9 cellular contexts compared by ENCODE assay signal in the genomic region with DNA sequence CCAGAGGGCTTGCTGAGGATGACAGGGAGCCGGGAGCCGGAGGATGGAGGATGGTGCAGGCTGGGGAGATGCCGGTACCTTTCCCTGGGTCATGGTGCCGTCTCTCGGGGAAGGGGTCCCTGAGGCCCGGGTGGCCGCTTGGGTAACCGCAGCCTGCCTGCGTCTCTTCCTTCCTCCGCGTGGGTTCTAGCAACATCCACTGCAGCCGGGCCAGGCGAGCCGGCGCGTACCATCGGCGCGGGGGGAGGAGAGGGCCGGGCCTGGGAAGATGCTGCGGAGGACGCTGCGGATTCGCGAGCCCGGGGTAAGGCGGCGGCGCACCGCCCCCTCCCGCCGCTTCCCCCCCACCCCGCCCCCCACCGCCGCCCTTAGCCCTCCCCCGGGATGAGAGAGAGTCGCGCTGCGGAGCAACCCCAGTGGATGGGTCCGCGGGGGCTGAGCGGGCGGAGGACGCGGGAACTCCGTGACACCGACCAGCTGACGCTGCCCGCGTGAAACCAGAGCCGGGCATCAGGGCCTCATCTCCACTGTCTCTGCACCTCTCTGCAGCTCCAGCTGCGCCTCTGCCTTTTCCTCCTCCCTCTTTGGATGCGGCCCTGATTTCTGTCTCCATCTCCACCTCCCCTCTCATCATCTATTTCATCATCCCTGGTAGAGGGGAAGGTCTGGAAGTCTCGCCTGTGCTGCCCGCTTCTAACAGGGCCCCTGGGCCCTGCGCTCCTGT. TPM values are rescaled to one million over a fixed set of nuclear protein-coding genes. Genes with fewer than 3 reads are reported as not detected.
A peak's percentile ranks its signal among the peaks of the same experiment; 100 is the strongest.
DNase-seq lines count a peak whose midpoint lies in the region; ATAC-seq, FAIRE-seq and TF ChIP-seq lines count a peak whose summit lies in the region.
"Had no signal": no experiment of that assay in that cellular context is flagged by ENCODE, and none has a peak within 500 bp of the region (broad histone marks: within the 10 kb centered on the region; RNA-seq: fewer than 3 reads in every experiment).

A gene (minus strand): TSS at position 201 of the 724 bp plus-strand sequence. CDS start 108 bp downstream, at position 93.

- TF ChIP-seq POLR2A in uterus (IDR thresholded peaks at IDR 0.05) = no peak

- POLR2A ChIA-PET in CD8-positive, alpha-beta T cell (lab: Charles Lee) = no interaction called here

- no peaks in the 10 kb centered on the region for H3K27me3 Mint-ChIP-seq in CD8-positive, alpha-beta T cell (ENCODE audit: low read depth)
- H3K27me3 Mint-ChIP-seq in Calu3 (ENCODE audit: unreplicated experiment) = peaks cover 22% of the 10 kb centered on the region

- no peak for FAIRE-seq in pancreas (lab: Jason Lieb, UNC)

- peak in 6 of 7 experiments; percentile 16 to 65 (median 46) for DNase-seq in CD8-positive, alpha-beta T cell
- DNase-seq in NCI-H2196 treated with DMSO at 0.1 percent for 48 hours (lab: John Stamatoyannopoulos, UW; ENCODE audit: unreplicated experiment) = peak; percentile 84
- peak; percentile 19 for DNase-seq in activated T-helper 9 cell treated with anti-CD3 and anti-CD28 coated beads, Interleukin-2, amount 50 U/mL, for 16 hours (ENCODE audit: low read depth)
- DNase-seq in foreskin keratinocyte = no peak
- peak in 1 of 6 donors; percentile 56 for DNase-seq in pancreas
- DNase-seq in uterus = peak; percentile 81 to 83
- DNase-seq in Calu3 = no peak
- no peak for DNase-seq in T1000 (lab: John Stamatoyannopoulos, UW)

- no peaks in the 10 kb centered on the region for H3K36me3 ChIP-seq in CD8-positive, alpha-beta T cell (ENCODE audit: insufficient read depth, low read length)
- H3K36me3 ChIP-seq in pancreas (no peaks in the 10 kb centered on the region), uterus (no peaks in the 10 kb centered on the region)

- no peaks in the 10 kb centered on the region for H3K27me3 ChIP-seq in CD8-positive, alpha-beta T cell (ENCODE audit: insufficient read depth, low read length)
- H3K27me3 ChIP-seq in foreskin keratinocyte (peaks cover 52% of the 10 kb centered on the region), pancreas (no peaks in the 10 kb centered on the region), uterus (no peaks in the 10 kb centered on the region)

- CTCF ChIA-PET in CD8-positive, alpha-beta T cell (lab: Charles Lee) = no interaction called here
- CTCF ChIA-PET in Calu3 (lab: Charles Lee) = no interaction called here

- no peaks in the 10 kb centered on the region for H3K9me3 Mint-ChIP-seq in CD8-positive, alpha-beta T cell
- no peaks in the 10 kb centered on the region for H3K9me3 Mint-ChIP-seq in Calu3 (ENCODE audit: low read depth, unreplicated experiment)

- H3K4me3 ChIP-seq in CD8-positive, alpha-beta T cell (ENCODE audit: low read depth, low read length) = no peak within 1 kb of the TSS
- H3K4me3 ChIP-seq in pancreas = peak within 1 kb of the TSS in 1 of 4 donors; percentile 26
- H3K4me3 ChIP-seq in uterus = peak within 1 kb of the TSS; percentile 22 to 41

- H3K4me3 Mint-ChIP-seq in CD8-positive, alpha-beta T cell = peak within 1 kb of the TSS; percentile 79
- H3K4me3 Mint-ChIP-seq in Calu3 (ENCODE audit: low read depth, unreplicated experiment) = no peak within 1 kb of the TSS

- no peak within 1 kb of the TSS for H3K27ac ChIP-seq in CD8-positive, alpha-beta T cell (ENCODE audit: low read depth, low read length)
- H3K27ac ChIP-seq in foreskin keratinocyte (no peak within 1 kb of the TSS), pancreas (no peak within 1 kb of the TSS), uterus (peak within 1 kb of the TSS; percentile 56 to 78)

- peaks cover 8% of the 10 kb centered on the region for H3K4me1 ChIP-seq in CD8-positive, alpha-beta T cell (ENCODE audit: insufficient read depth, low read length)
- H3K4me1 ChIP-seq in foreskin keratinocyte (no peaks in the 10 kb centered on the region), pancreas (no peaks in the 10 kb centered on the region), uterus (no peaks in the 10 kb centered on the region)

- ATAC-seq in CD8-positive, alpha-beta T cell = peak; percentile 85
- peak; percentile 23 for ATAC-seq in foreskin keratinocyte
- ATAC-seq in pancreas = peak in 3 of 4 donors; percentile 64 to 77 (median 74)

- WGBS in pancreas, 2 donors = 11 to 17% methylated on average over 45 to 56 of the region's 56 CpGs

- BruUV-seq in Calu3 (replicated peaks; lab: Mats Ljungman, UMichigan) = no TSS peak

- intact Hi-C loops in CD8-positive, alpha-beta T cell (cut with DNase I, micrococcal nuclease) = no loop called here
- intact Hi-C loops in pancreas (cut with DNase I) = no loop called here
- intact Hi-C loops in uterus (cut with DNase I; ENCODE audit: low total_unique reads) = no loop called here
- intact Hi-C loops in Calu3 (cut with micrococcal nuclease; ENCODE audit: unreplicated experiment) = no loop called here

- TF ChIP-seq CTCF in CD8-positive, alpha-beta T cell (IDR thresholded peaks at IDR 0.05) = no peak
- no peak for TF ChIP-seq CTCF in foreskin keratinocyte (conservative IDR thresholded peaks at IDR 0.05)
- no peak for TF ChIP-seq CTCF in pancreas (IDR thresholded peaks at IDR 0.05)
- no peak for TF ChIP-seq CTCF in uterus (IDR thresholded peaks at IDR 0.05)
- TF ChIP-seq CTCF in Calu3 (IDR thresholded peaks at IDR 0.05; ENCODE audit: unreplicated experiment) = no peak

- H3K9me3 ChIP-seq in CD8-positive, alpha-beta T cell (ENCODE audit: low read length) = no peaks in the 10 kb centered on the region
- no peaks in the 10 kb centered on the region for H3K9me3 ChIP-seq in pancreas
- H3K9me3 ChIP-seq in uterus = no peaks in the 10 kb centered on the region

- H3K36me3 Mint-ChIP-seq in CD8-positive, alpha-beta T cell = no peaks in the 10 kb centered on the region
- H3K36me3 Mint-ChIP-seq in Calu3 (ENCODE audit: insufficient read depth, unreplicated experiment) = peaks cover 1% of the 10 kb centered on the region

- no peak within 1 kb of the TSS for H3K27ac Mint-ChIP-seq in CD8-positive, alpha-beta T cell
- no peak within 1 kb of the TSS for H3K27ac Mint-ChIP-seq in Calu3 (ENCODE audit: unreplicated experiment)

- peaks cover 15% of the 10 kb centered on the region for H3K4me1 Mint-ChIP-seq in CD8-positive, alpha-beta T cell (ENCODE audit: low read depth)
- peaks cover 17% of the 10 kb centered on the region for H3K4me1 Mint-ChIP-seq in Calu3 (ENCODE audit: low read depth, unreplicated experiment)

RNA-seq across cellular contexts. Expression of the gene that starts here (rescaled TPM):
- total RNA-seq in CD8-positive, alpha-beta T cell = not detected
- total RNA-seq in foreskin keratinocyte = not detected in 2 replicates
- polyA plus RNA-seq in foreskin keratinocyte = not detected in 2 replicates
- 1 to 10 TPM in 1 of 6 donors, under 1 TPM in 5; 0.14 to 2.1 (median 0.27) TPM for total RNA-seq in pancreas
- polyA plus RNA-seq in pancreas = 1 to 10 TPM in 1 of 2 donors, under 1 TPM in 1; 0.84 to 1.5 TPM
- total RNA-seq in uterus = 10 to 100 TPM in 1 of 4 donors, 1 to 10 TPM in 3; 1.0 to 11.9 (median 5.5) TPM
- total RNA-seq in Calu3 (2022) = not detected in 2 replicates
- total RNA-seq: renal cortical epithelial cell had no signal

Comparison
In these comparisons a context has a peak if more than half of its experiments do, and no peak if none do; other contexts are left out.
1. Peak in DNase-seq and ATAC-seq in CD8-positive, alpha-beta T cell; RNA of the gene not detected or under 1 TPM.
2. Peak in ATAC-seq in foreskin keratinocyte; RNA of the gene not detected or under 1 TPM.
3. ATAC-seq: peak in every context shown above with its lines; median percentile 85 in CD8-positive, alpha-beta T cell; 74 in pancreas; 23 in foreskin keratinocyte.
4. DNase-seq: peak in NCI-H2196 treated with DMSO at 0.1 percent for 48 hours (single experiment), activated T-helper 9 cell treated with anti-CD3 and anti-CD28 coated beads, Interleukin-2, amount 50 U/mL, for 16 hours (single experiment) and uterus (2 of 2); none in foreskin keratinocyte (0 of 2), Calu3 (single experiment) and T1000 (single experiment).
5. H3K27ac ChIP-seq: peak in uterus (2 of 2); none in CD8-positive, alpha-beta T cell (single experiment), foreskin keratinocyte (single experiment) and pancreas (0 of 4).